Comparison of ENCODE assay signal across 31 cellular contexts in the genomic region with DNA sequence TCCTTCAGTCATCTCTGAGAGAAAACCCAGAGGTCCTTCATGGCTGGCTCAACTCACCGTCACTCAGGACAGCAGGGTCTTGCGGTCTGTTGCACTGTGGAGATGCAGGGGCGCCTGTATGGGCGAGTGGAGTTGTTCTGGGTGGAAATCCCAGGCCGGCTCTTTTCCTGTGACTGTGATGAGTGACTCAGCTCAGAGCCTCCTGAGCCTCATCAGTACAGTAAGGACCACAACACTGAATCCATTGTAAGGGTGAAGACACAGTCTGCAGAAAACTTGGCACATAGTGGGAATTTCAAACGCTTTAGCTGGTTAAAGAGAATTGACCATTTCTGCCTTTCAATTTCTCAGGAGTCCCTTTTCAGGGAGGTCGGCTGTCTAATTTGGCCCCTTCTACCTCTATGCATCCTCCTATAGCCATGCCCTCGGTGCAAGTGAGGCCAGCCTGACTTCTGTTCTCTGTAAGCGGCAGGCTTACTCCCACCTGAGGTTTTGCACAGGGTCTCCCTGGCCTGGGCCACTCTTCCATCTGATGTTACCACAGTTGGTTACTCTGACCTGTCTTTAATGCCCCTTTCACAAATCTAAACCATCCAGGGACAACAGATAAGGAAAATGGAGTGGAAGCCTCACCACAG. TPM values are rescaled to one million over a fixed set of nuclear protein-coding genes. Genes with fewer than 3 reads are reported as not detected.
A peak's percentile ranks its signal among the peaks of the same experiment; 100 is the strongest.
DNase-seq lines count a peak whose midpoint lies in the region; ATAC-seq and TF ChIP-seq lines count a peak whose summit lies in the region.
"Had no signal": no experiment of that assay in that cellular context is flagged by ENCODE, and none has a peak within 500 bp of the region (broad histone marks: within the 10 kb centered on the region; RNA-seq: fewer than 3 reads in every experiment).

No MANE protein-coding gene starts in this region.

- intact Hi-C loops in activated B cell treated with CpG ODN at 0.5 μM for 24 hours (cut with micrococcal nuclease) = loop anchor here (5.0 kb wide), 1 partner anchor 36 kb away; a partner anchor contains a TSS
- intact Hi-C loops in lower lobe of right lung (cut with DNase I) = no loop called here

- no peaks in the 10 kb centered on the region for H3K9me3 Mint-ChIP-seq in activated B cell treated with CpG ODN at 0.5 μM for 24 hours
- no peaks in the 10 kb centered on the region for H3K9me3 Mint-ChIP-seq in activated CD8-positive, alpha-beta T cell treated with anti-CD3 and anti-CD28 coated beads, Interleukin-2, amount 10 ng/mL, durations not matched to agents 7 days and 5 days (ENCODE audit: insufficient read depth)
- H3K9me3 Mint-ChIP-seq: activated CD4-positive, alpha-beta T cell treated with anti-CD3 and anti-CD28 coated beads, Interleukin-2, amount 10 ng/mL, durations not matched to agents 7 days and 5 days; activated naive CD4-positive, alpha-beta T cell treated with anti-CD3 and anti-CD28 coated beads, Interleukin-2, amount 10 ng/mL, durations not matched to agents 7 days and 5 days; CD8-positive, alpha-beta memory T cell; endodermal cell; neural progenitor cell had no signal

- H3K4me1 ChIP-seq in lower lobe of right lung = no peaks in the 10 kb centered on the region
- H3K4me1 ChIP-seq: esophagus squamous epithelium, gastrocnemius medialis, psoas muscle, transverse colon had no signal

- CTCF ChIA-PET in activated B cell treated with CpG ODN at 0.5 μM for 24 hours (lab: Charles Lee) = no interaction called here
- CTCF ChIA-PET in activated CD8-positive, alpha-beta T cell treated with anti-CD3 and anti-CD28 coated beads, Interleukin-2, amount 10 ng/mL, durations not matched to agents 7 days and 5 days (lab: Charles Lee) = no interaction called here

- H3K36me3 Mint-ChIP-seq in activated B cell treated with CpG ODN at 0.5 μM for 24 hours (ENCODE audit: low read depth) = no peaks in the 10 kb centered on the region
- H3K36me3 Mint-ChIP-seq in activated CD8-positive, alpha-beta T cell treated with anti-CD3 and anti-CD28 coated beads, Interleukin-2, amount 10 ng/mL, durations not matched to agents 7 days and 5 days (ENCODE audit: low read depth) = no peaks in the 10 kb centered on the region
- H3K36me3 Mint-ChIP-seq: activated CD8-positive, alpha-beta memory T cell treated with anti-CD3 and anti-CD28 coated beads, Interleukin-2, amount 10 ng/mL, durations not matched to agents 7 days and 5 days; activated naive CD4-positive, alpha-beta T cell treated with anti-CD3 and anti-CD28 coated beads, Interleukin-2, amount 10 ng/mL, durations not matched to agents 7 days and 5 days; CD8-positive, alpha-beta memory T cell; neural progenitor cell had no signal

- POLR2A ChIA-PET in activated B cell treated with CpG ODN at 0.5 μM for 24 hours (lab: Charles Lee) = no interaction called here
- POLR2A ChIA-PET in activated CD8-positive, alpha-beta T cell treated with anti-CD3 and anti-CD28 coated beads, Interleukin-2, amount 10 ng/mL, durations not matched to agents 7 days and 5 days (lab: Charles Lee) = no interaction called here

- peak overlapping the region; percentile 85 for H3K27ac Mint-ChIP-seq in activated B cell treated with CpG ODN at 0.5 μM for 24 hours
- H3K27ac Mint-ChIP-seq in activated CD8-positive, alpha-beta T cell treated with anti-CD3 and anti-CD28 coated beads, Interleukin-2, amount 10 ng/mL, durations not matched to agents 7 days and 5 days = no peak overlapping the region
- H3K27ac Mint-ChIP-seq: activated CD4-positive, alpha-beta T cell treated with anti-CD3 and anti-CD28 coated beads, Interleukin-2, amount 10 ng/mL, durations not matched to agents 7 days and 5 days; activated CD8-positive, alpha-beta memory T cell treated with anti-CD3 and anti-CD28 coated beads, Interleukin-2, amount 10 ng/mL, durations not matched to agents 7 days and 5 days; activated naive CD4-positive, alpha-beta T cell treated with anti-CD3 and anti-CD28 coated beads, Interleukin-2, amount 10 ng/mL, durations not matched to agents 7 days and 5 days; endodermal cell; HFFc6; neural progenitor cell had no signal

- peaks cover 49% of the 10 kb centered on the region for H3K4me1 Mint-ChIP-seq in activated B cell treated with CpG ODN at 0.5 μM for 24 hours
- peaks cover 6% of the 10 kb centered on the region for H3K4me1 Mint-ChIP-seq in activated CD8-positive, alpha-beta T cell treated with anti-CD3 and anti-CD28 coated beads, Interleukin-2, amount 10 ng/mL, durations not matched to agents 7 days and 5 days (ENCODE audit: low read depth)
- H3K4me1 Mint-ChIP-seq: activated CD4-positive, alpha-beta T cell treated with anti-CD3 and anti-CD28 coated beads, Interleukin-2, amount 10 ng/mL, durations not matched to agents 7 days and 5 days; activated CD8-positive, alpha-beta memory T cell treated with anti-CD3 and anti-CD28 coated beads, Interleukin-2, amount 10 ng/mL, durations not matched to agents 7 days and 5 days; CD8-positive, alpha-beta memory T cell had no signal

- peak overlapping the region; percentile 68 for H3K4me3 Mint-ChIP-seq in activated B cell treated with CpG ODN at 0.5 μM for 24 hours
- H3K4me3 Mint-ChIP-seq in activated CD8-positive, alpha-beta T cell treated with anti-CD3 and anti-CD28 coated beads, Interleukin-2, amount 10 ng/mL, durations not matched to agents 7 days and 5 days = no peak overlapping the region
- H3K4me3 Mint-ChIP-seq: activated CD4-positive, alpha-beta T cell treated with anti-CD3 and anti-CD28 coated beads, Interleukin-2, amount 10 ng/mL, durations not matched to agents 7 days and 5 days; activated CD8-positive, alpha-beta memory T cell treated with anti-CD3 and anti-CD28 coated beads, Interleukin-2, amount 10 ng/mL, durations not matched to agents 7 days and 5 days; activated naive CD4-positive, alpha-beta T cell treated with anti-CD3 and anti-CD28 coated beads, Interleukin-2, amount 10 ng/mL, durations not matched to agents 7 days and 5 days; CD8-positive, alpha-beta memory T cell; endodermal cell; HFFc6; neural progenitor cell had no signal

- ATAC-seq in GM18907 (IDR thresholded peaks at IDR 0.05; ENCODE audit: unreplicated experiment) (peak; percentile 20), HG02852 (IDR thresholded peaks at IDR 0.05; ENCODE audit: unreplicated experiment) (peak; percentile 26), activated B cell treated with CpG ODN at 0.5 μM for 24 hours (ENCODE audit: low read depth) (peak; percentile 25), lower lobe of right lung (no peak), GM18909 (IDR thresholded peaks at IDR 0.05; ENCODE audit: poor library complexity, unreplicated experiment) (no peak)
- no peak for ATAC-seq in activated CD8-positive, alpha-beta T cell treated with anti-CD3 and anti-CD28 coated beads, Interleukin-2, amount 10 ng/mL, durations not matched to agents 7 days and 5 days
- ATAC-seq: activated CD8-positive, alpha-beta memory T cell treated with anti-CD3 and anti-CD28 coated beads, Interleukin-2, amount 10 ng/mL, durations not matched to agents 7 days and 5 days; gastrocnemius medialis; psoas muscle; SK-N-SH treated with all-trans-retinoic acid at 6 μM for 48 hours had no signal

- H3K27me3 ChIP-seq in lower lobe of right lung (ENCODE audit: low read depth) = no peaks in the 10 kb centered on the region
- H3K27me3 ChIP-seq: esophagus squamous epithelium, gastrocnemius medialis, transverse colon had no signal

- TF ChIP-seq CTCF in activated B cell treated with CpG ODN at 0.5 μM for 24 hours (IDR thresholded peaks at IDR 0.05) (no peak), lower lobe of right lung (IDR thresholded peaks at IDR 0.05) (no peak)

- DNase-seq in activated B cell treated with CpG ODN at 0.5 μM for 24 hours (no peak), pons (ENCODE audit: low spot score) (peak; percentile 14), amniotic stem cell (lab: John Stamatoyannopoulos, UW) (no peak), lower lobe of right lung (no peak)
- no peak for DNase-seq in activated CD8-positive, alpha-beta T cell treated with anti-CD3 and anti-CD28 coated beads, Interleukin-2, amount 10 ng/mL, durations not matched to agents 7 days and 5 days
- DNase-seq: activated CD4-positive, alpha-beta T cell treated with anti-CD3 and anti-CD28 coated beads, Interleukin-2, amount 10 ng/mL, durations not matched to agents 7 days and 5 days; activated CD8-positive, alpha-beta memory T cell treated with anti-CD3 and anti-CD28 coated beads, Interleukin-2, amount 10 ng/mL, durations not matched to agents 7 days and 5 days; activated naive CD4-positive, alpha-beta T cell treated with anti-CD3 and anti-CD28 coated beads, Interleukin-2, amount 10 ng/mL, durations not matched to agents 7 days and 5 days; CD8-positive, alpha-beta memory T cell; cortex of kidney; DMS153; endodermal cell; esophagus squamous epithelium; gastrocnemius medialis; HFFc6; islet precursor cell; NCI-H1048; NCI-H187 treated with DMSO at 0.1 percent for 48 hours; psoas muscle; T-helper 2 cell; transverse colon had no signal

- H3K27me3 Mint-ChIP-seq in activated B cell treated with CpG ODN at 0.5 μM for 24 hours = peaks cover 2% of the 10 kb centered on the region
- H3K27me3 Mint-ChIP-seq in activated CD8-positive, alpha-beta T cell treated with anti-CD3 and anti-CD28 coated beads, Interleukin-2, amount 10 ng/mL, durations not matched to agents 7 days and 5 days (ENCODE audit: low read depth) = peaks cover 10% of the 10 kb centered on the region

- no peaks in the 10 kb centered on the region for H3K36me3 ChIP-seq in lower lobe of right lung
- H3K36me3 ChIP-seq: cardiac muscle cell, esophagus squamous epithelium, gastrocnemius medialis, neural progenitor cell, transverse colon had no signal

- no peak overlapping the region for H3K4me3 ChIP-seq in lower lobe of right lung
- H3K4me3 ChIP-seq: cardiac muscle cell, esophagus squamous epithelium, gastrocnemius medialis, neural progenitor cell, psoas muscle, transverse colon had no signal

- no peak overlapping the region for H3K27ac ChIP-seq in lower lobe of right lung
- H3K27ac ChIP-seq: cardiac muscle cell, esophagus squamous epithelium, gastrocnemius medialis, neural progenitor cell, psoas muscle, transverse colon, VCaP had no signal

- no peaks in the 10 kb centered on the region for H3K9me3 ChIP-seq in lower lobe of right lung
- H3K9me3 ChIP-seq: esophagus squamous epithelium, gastrocnemius medialis, psoas muscle, transverse colon had no signal

RNA-seq across cellular contexts. Expression of a gene that starts 35.5 kb away (rescaled TPM):
- total RNA-seq in activated B cell treated with CpG ODN at 0.5 μM for 24 hours (0.10 and 0.24 TPM in 2 replicates), lower lobe of right lung (not detected)
- not detected for total RNA-seq in activated CD8-positive, alpha-beta T cell treated with anti-CD3 and anti-CD28 coated beads, Interleukin-2, amount 10 ng/mL, durations not matched to agents 7 days and 5 days
- total RNA-seq: activated CD4-positive, alpha-beta T cell treated with anti-CD3 and anti-CD28 coated beads, Interleukin-2, amount 10 ng/mL, durations not matched to agents 7 days and 5 days; activated CD8-positive, alpha-beta memory T cell treated with anti-CD3 and anti-CD28 coated beads, Interleukin-2, amount 10 ng/mL, durations not matched to agents 7 days and 5 days; cardiac muscle cell; CD8-positive, alpha-beta memory T cell; esophagus squamous epithelium; gastrocnemius medialis; HFFc6; LHCN-M2; lower leg skin; mucosa of gallbladder; psoas muscle; transverse colon had no signal

Comparison
In these comparisons a context has a peak if more than half of its experiments do, and no peak if none do; other contexts are left out.
1. ATAC-seq: peak in GM18907 (single experiment), HG02852 (single experiment) and activated B cell treated with CpG ODN at 0.5 μM for 24 hours (single experiment); none in activated CD8-positive, alpha-beta T cell treated with anti-CD3 and anti-CD28 coated beads, Interleukin-2, amount 10 ng/mL, durations not matched to agents 7 days and 5 days (single experiment), lower lobe of right lung (0 of 2) and GM18909 (single experiment).